In genomic region chrX:644304-645023, GRCh38 we compare ENCODE assay signal across 25 cellular contexts. TPM values are rescaled to one million over a fixed set of nuclear protein-coding genes. Genes with fewer than 3 reads are reported as not detected.
DNase-seq lines count a peak whose midpoint lies in the region; TF ChIP-seq lines count a peak whose summit lies in the region.
"Had no signal": no experiment of that assay in that cellular context is flagged by ENCODE, and none has a peak within 500 bp of the region (broad histone marks: within the 10 kb centered on the region; RNA-seq: fewer than 3 reads in every experiment).

No MANE protein-coding gene starts in this region.

- no peaks in the 10 kb centered on the region for H3K9me3 ChIP-seq in Peyer's patch
- no peaks in the 10 kb centered on the region for H3K9me3 ChIP-seq in iPS-18a (ENCODE audit: control insufficient read depth, low read depth, low read length)
- H3K9me3 ChIP-seq: right atrium auricular region, upper lobe of right lung had no signal

- H3K27me3 Mint-ChIP-seq in osteocyte (ENCODE audit: unreplicated experiment): peaks cover 17% of the 10 kb centered on the region

- no peaks in the 10 kb centered on the region for H3K4me1 Mint-ChIP-seq in osteocyte (ENCODE audit: unreplicated experiment)
- H3K4me1 Mint-ChIP-seq: activated CD8-positive, alpha-beta memory T cell treated with anti-CD3 and anti-CD28 coated beads, Interleukin-2, amount 10 ng/mL, durations not matched to agents 7 days and 5 days had no signal

- H3K4me1 ChIP-seq in Peyer's patch: no peaks in the 10 kb centered on the region
- no peaks in the 10 kb centered on the region for H3K4me1 ChIP-seq in iPS-18a (ENCODE audit: control insufficient read depth, low read depth, low read length)
- H3K4me1 ChIP-seq: right atrium auricular region, SJSA1, upper lobe of right lung had no signal

- H3K9me3 Mint-ChIP-seq in osteocyte (ENCODE audit: unreplicated experiment): no peaks in the 10 kb centered on the region
- H3K9me3 Mint-ChIP-seq: CD4-positive, alpha-beta T cell had no signal

- no peaks in the 10 kb centered on the region for H3K36me3 Mint-ChIP-seq in osteocyte (ENCODE audit: unreplicated experiment)

- H3K27me3 ChIP-seq in Peyer's patch (no peaks in the 10 kb centered on the region), iPS-18a (ENCODE audit: control insufficient read depth, insufficient read depth, low read length) (peaks cover 72% of the 10 kb centered on the region)
- H3K27me3 ChIP-seq: SJSA1 had no signal

- DNase-seq in ELF-1 (ENCODE audit: low read depth, low spot score) (peak; percentile 25), Peyer's patch (peak in 1 of 3 donors; percentile 55), osteocyte (ENCODE audit: extremely low spot score, unreplicated experiment) (peak; percentile 81), NCI-H1417 treated with DMSO at 0.1 percent for 48 hours (lab: John Stamatoyannopoulos, UW) (no peak), COR-L47 (lab: John Stamatoyannopoulos, UW) (no peak), SKM-1 (lab: John Stamatoyannopoulos, UW; ENCODE audit: unreplicated experiment) (no peak), SIG-M5 (lab: John Stamatoyannopoulos, UW) (no peak)
- DNase-seq: activated CD8-positive, alpha-beta memory T cell treated with anti-CD3 and anti-CD28 coated beads, Interleukin-2, amount 10 ng/mL, durations not matched to agents 7 days and 5 days; CD4-positive, alpha-beta T cell; central memory CD4-positive, alpha-beta T cell; DMS79; effector CD8-positive, alpha-beta T cell; GOT3; NCI-H1092; NCI-H2081 treated with DMSO at 0.1 percent for 48 hours; NCI-H526; OCI-M1; stimulated activated CD4-positive, alpha-beta T cell treated with anti-CD3 and anti-CD28 coated beads, Interleukin-15, amount 100 ng/mL, for 24 hours; stimulated activated naive CD4-positive, alpha-beta T cell treated with Interleukin-2 at 50 U/mL for 16 hours; upper lobe of right lung had no signal

- H3K27ac ChIP-seq in Peyer's patch (peak overlapping the region in 2 of 4 donors; percentile 35 to 38), iPS-18a (ENCODE audit: low read length) (no peak overlapping the region)
- H3K27ac ChIP-seq: KMS-11, right atrium auricular region, SJSA1, upper lobe of right lung had no signal

- TF ChIP-seq POLR2A in Peyer's patch (IDR thresholded peaks at IDR 0.05): no peak

- no peaks in the 10 kb centered on the region for H3K36me3 ChIP-seq in Peyer's patch
- H3K36me3 ChIP-seq in iPS-18a (ENCODE audit: control insufficient read depth, low read depth, low read length): no peaks in the 10 kb centered on the region
- H3K36me3 ChIP-seq: right atrium auricular region, SJSA1, upper lobe of right lung had no signal

- H3K27ac Mint-ChIP-seq in osteocyte (ENCODE audit: unreplicated experiment): no peak overlapping the region
- H3K27ac Mint-ChIP-seq: activated CD8-positive, alpha-beta memory T cell treated with anti-CD3 and anti-CD28 coated beads, Interleukin-2, amount 10 ng/mL, durations not matched to agents 7 days and 5 days; CD4-positive, alpha-beta T cell had no signal

- TF ChIP-seq CTCF in Peyer's patch (IDR thresholded peaks at IDR 0.05) (no peak), osteocyte (IDR thresholded peaks at IDR 0.05) (no peak)

- H3K4me3 ChIP-seq in Peyer's patch (peak overlapping the region in 3 of 4 donors; percentile 20 to 59 (median 57)), iPS-18a (ENCODE audit: low read length) (peak overlapping the region; percentile 13)
- H3K4me3 ChIP-seq: right atrium auricular region, SJSA1, upper lobe of right lung had no signal

- H3K4me3 Mint-ChIP-seq in osteocyte (ENCODE audit: unreplicated experiment): no peak overlapping the region
- H3K4me3 Mint-ChIP-seq: activated CD8-positive, alpha-beta memory T cell treated with anti-CD3 and anti-CD28 coated beads, Interleukin-2, amount 10 ng/mL, durations not matched to agents 7 days and 5 days; CD4-positive, alpha-beta T cell had no signal

- no peak overlapping the region for H3K9ac ChIP-seq in iPS-18a (ENCODE audit: low read length)
- H3K9ac ChIP-seq: KMS-11 had no signal

RNA-seq across cellular contexts. Expression of gene SHOX, which starts 13.9 kb away (rescaled TPM):
- total RNA-seq in Peyer's patch (not detected), osteocyte (0.21 TPM in 1 of 2 replicates, not detected in the other)
- total RNA-seq: activated CD8-positive, alpha-beta memory T cell treated with anti-CD3 and anti-CD28 coated beads, Interleukin-2, amount 10 ng/mL, durations not matched to agents 7 days and 5 days; CD4-positive, alpha-beta T cell; kidney epithelial cell; right atrium auricular region; SJSA1; upper lobe of right lung had no signal

Comparison
In these comparisons a context has a peak if more than half of its experiments do, and no peak if none do; other contexts are left out.
1. DNase-seq: peak in ELF-1 (single experiment) and osteocyte (single experiment); none in NCI-H1417 treated with DMSO at 0.1 percent for 48 hours (single experiment), COR-L47 (single experiment), SKM-1 (single experiment) and SIG-M5 (single experiment).